ENCODE assay signal across 17 cellular contexts in genomic region chr22:18935889-18936529, GRCh38. TPM values are rescaled to one million over a fixed set of nuclear protein-coding genes. Genes with fewer than 3 reads are reported as not detected.
DNase-seq lines count a peak whose midpoint lies in the region; ATAC-seq, FAIRE-seq and TF ChIP-seq lines count a peak whose summit lies in the region.
"Had no signal": no experiment of that assay in that cellular context is flagged by ENCODE, and none has a peak within 500 bp of the region (broad histone marks: within the 10 kb centered on the region; RNA-seq: fewer than 3 reads in every experiment).

PRODH (minus strand) TSS chr22:18936293; CDS start chr22:18936287, 6 bp downstream.

- H2BK12ac ChIP-seq in H9 (ENCODE audit: insufficient read length, low read depth, low read length): no peak within 1 kb of the TSS

- no peak within 1 kb of the TSS for H3K4me3 Mint-ChIP-seq in H9
- H3K4me3 Mint-ChIP-seq in activated T-helper 17 cell treated with anti-CD3 and anti-CD28 coated beads, Interleukin-2, amount 50 U/mL, for 72 hours: no peak within 1 kb of the TSS
- H3K4me3 Mint-ChIP-seq in stimulated activated effector memory CD8-positive, alpha-beta T cell treated with anti-CD3 and anti-CD28 coated beads, Interleukin-12 subunit alpha, Interleukin-12 subunit beta, amount 100 ng/mL, for 72 hours: no peak within 1 kb of the TSS
- H3K4me3 Mint-ChIP-seq in activated CD4-positive, alpha-beta T cell treated with anti-CD3 and anti-CD28 coated beads, Interleukin-2, amount 10 ng/mL, durations not matched to agents 24 days and 14 days: no peak within 1 kb of the TSS
- H3K4me3 Mint-ChIP-seq: activated CD4-positive, alpha-beta T cell treated with anti-CD3 and anti-CD28 coated beads, Interleukin-2, amount 10 ng/mL, durations not matched to agents 7 days and 5 days; activated T-cell treated with anti-CD3 and anti-CD28 coated beads, Interleukin-2, amount 50 U/mL, for 4 hours; natural killer cell had no signal

- no peak within 1 kb of the TSS for H4K8ac ChIP-seq in H9 (replicated peaks; ENCODE audit: insufficient read length, low read depth, low read length)

- no peaks in the 10 kb centered on the region for H3K9me2 ChIP-seq in hepatocyte (replicated peaks; ENCODE audit: insufficient read depth)

- no peak for FAIRE-seq in HTR-8/SVneo (lab: Jason Lieb, UNC)
- FAIRE-seq: H54 had no signal

- H2AK5ac ChIP-seq in H9 (ENCODE audit: insufficient read length, low read length): no peak within 1 kb of the TSS

- no peak within 1 kb of the TSS for H3K23ac ChIP-seq in H9 (ENCODE audit: insufficient read length, low read depth, low read length)

- H3K27ac Mint-ChIP-seq in H9: no peak within 1 kb of the TSS
- H3K27ac Mint-ChIP-seq in activated T-helper 17 cell treated with anti-CD3 and anti-CD28 coated beads, Interleukin-2, amount 50 U/mL, for 72 hours: no peak within 1 kb of the TSS
- no peak within 1 kb of the TSS for H3K27ac Mint-ChIP-seq in stimulated activated effector memory CD8-positive, alpha-beta T cell treated with anti-CD3 and anti-CD28 coated beads, Interleukin-12 subunit alpha, Interleukin-12 subunit beta, amount 100 ng/mL, for 72 hours
- no peak within 1 kb of the TSS for H3K27ac Mint-ChIP-seq in activated CD4-positive, alpha-beta T cell treated with anti-CD3 and anti-CD28 coated beads, Interleukin-2, amount 10 ng/mL, durations not matched to agents 24 days and 14 days
- H3K27ac Mint-ChIP-seq: activated CD4-positive, alpha-beta T cell treated with anti-CD3 and anti-CD28 coated beads, Interleukin-2, amount 10 ng/mL, durations not matched to agents 7 days and 5 days; natural killer cell; progenitor cell of endocrine pancreas had no signal

- H3T11ph ChIP-seq in H9 (ENCODE audit: low read length): no peak within 1 kb of the TSS

- no peaks in the 10 kb centered on the region for H3K79me2 ChIP-seq in H9 (ENCODE audit: insufficient read depth, low read length)
- no peaks in the 10 kb centered on the region for H3K79me2 ChIP-seq in hepatocyte

- H4K5ac ChIP-seq in H9 (ENCODE audit: insufficient read length, low read depth, low read length): no peak within 1 kb of the TSS

- no peak for DNase-seq in H9
- DNase-seq in hepatocyte (ENCODE audit: low spot score): no peak
- DNase-seq in stimulated activated effector memory CD8-positive, alpha-beta T cell treated with anti-CD3 and anti-CD28 coated beads, Interleukin-12 subunit alpha, Interleukin-12 subunit beta, amount 100 ng/mL, for 72 hours (ENCODE audit: low spot score in 2 of 2): no peak
- no peak for DNase-seq in activated CD4-positive, alpha-beta T cell treated with anti-CD3 and anti-CD28 coated beads, Interleukin-2, amount 10 ng/mL, durations not matched to agents 24 days and 14 days
- DNase-seq in HTR-8/SVneo (ENCODE audit: insufficient read length, low spot score): no peak
- no peak for DNase-seq in T-helper 9 cell
- DNase-seq: activated CD4-positive, alpha-beta T cell treated with anti-CD3 and anti-CD28 coated beads, Interleukin-2, amount 10 ng/mL, durations not matched to agents 7 days and 5 days; activated T-cell treated with anti-CD3 and anti-CD28 coated beads, Interleukin-2, amount 50 U/mL, for 4 hours; AML-193; caudate nucleus; effector memory CD4-positive, alpha-beta T cell; mammary epithelial cell; natural killer cell; stomach had no signal

- no peak within 1 kb of the TSS for H3K4ac ChIP-seq in H9 (ENCODE audit: low read depth, low read length)

- H4K20me1 ChIP-seq in H9 (ENCODE audit: control insufficient read depth, insufficient read depth, insufficient read length): no peaks in the 10 kb centered on the region
- H4K20me1 ChIP-seq in hepatocyte (ENCODE audit: insufficient read depth, poor library complexity, severe bottlenecking): no peaks in the 10 kb centered on the region

- no peak within 1 kb of the TSS for H2BK5ac ChIP-seq in H9 (ENCODE audit: insufficient read length, low read length)

- no peaks in the 10 kb centered on the region for H3K27me3 ChIP-seq in H9 (ENCODE audit: insufficient read depth, low read length)
- H3K27me3 ChIP-seq in hepatocyte: no peaks in the 10 kb centered on the region
- H3K27me3 ChIP-seq: stomach had no signal

- H3K18ac ChIP-seq in H9 (ENCODE audit: insufficient read length, low read depth, low read length): no peak within 1 kb of the TSS

- no peak within 1 kb of the TSS for H3K4me3 ChIP-seq in hepatocyte
- H3K4me3 ChIP-seq: stomach had no signal

- peak; percentile 52 for ATAC-seq in activated T-helper 17 cell treated with anti-CD3 and anti-CD28 coated beads, Interleukin-2, amount 50 U/mL, for 72 hours (replicated peaks)
- peak; percentile 66 for ATAC-seq in stimulated activated effector memory CD8-positive, alpha-beta T cell treated with anti-CD3 and anti-CD28 coated beads, Interleukin-12 subunit alpha, Interleukin-12 subunit beta, amount 100 ng/mL, for 72 hours
- ATAC-seq: natural killer cell had no signal

- no peaks in the 10 kb centered on the region for H3K36me3 Mint-ChIP-seq in H9 (ENCODE audit: insufficient read depth in 1 of 3, low read depth in 3 of 3)
- H3K36me3 Mint-ChIP-seq in activated T-helper 17 cell treated with anti-CD3 and anti-CD28 coated beads, Interleukin-2, amount 50 U/mL, for 72 hours (ENCODE audit: low read depth): no peaks in the 10 kb centered on the region
- no peaks in the 10 kb centered on the region for H3K36me3 Mint-ChIP-seq in stimulated activated effector memory CD8-positive, alpha-beta T cell treated with anti-CD3 and anti-CD28 coated beads, Interleukin-12 subunit alpha, Interleukin-12 subunit beta, amount 100 ng/mL, for 72 hours
- no peaks in the 10 kb centered on the region for H3K36me3 Mint-ChIP-seq in activated CD4-positive, alpha-beta T cell treated with anti-CD3 and anti-CD28 coated beads, Interleukin-2, amount 10 ng/mL, durations not matched to agents 24 days and 14 days (ENCODE audit: low read depth)
- H3K36me3 Mint-ChIP-seq: natural killer cell had no signal

- H3K14ac ChIP-seq in H9 (ENCODE audit: insufficient read depth, low read length): no peak within 1 kb of the TSS

- no peaks in the 10 kb centered on the region for H3K36me3 ChIP-seq in hepatocyte (replicated peaks; ENCODE audit: insufficient read depth, low read depth)
- H3K36me3 ChIP-seq: stomach had no signal

- H3K4me1 ChIP-seq in H9 (ENCODE audit: insufficient read depth, low read length) (no peaks in the 10 kb centered on the region), hepatocyte (ENCODE audit: insufficient read depth) (no peaks in the 10 kb centered on the region)
- H3K4me1 ChIP-seq: stomach had no signal

- no peaks in the 10 kb centered on the region for H3K23me2 ChIP-seq in H9 (ENCODE audit: insufficient read length, low read depth, low read length, poor library complexity, severe bottlenecking)

- H3K27ac ChIP-seq in H9 (ENCODE audit: insufficient read length, low read depth, low read length): no peak within 1 kb of the TSS
- H3K27ac ChIP-seq in hepatocyte: no peak within 1 kb of the TSS
- H3K27ac ChIP-seq: stomach had no signal

- no peak within 1 kb of the TSS for H2BK120ac ChIP-seq in H9 (ENCODE audit: low read depth, low read length, poor library complexity, severe bottlenecking)

- H2BK15ac ChIP-seq in H9 (ENCODE audit: low read depth, low read length): no peak within 1 kb of the TSS

- no peaks in the 10 kb centered on the region for H3K79me1 ChIP-seq in H9 (ENCODE audit: insufficient read depth, low read depth, low read length, poor library complexity, severe bottlenecking)

- H3K4me1 Mint-ChIP-seq in H9: no peaks in the 10 kb centered on the region
- H3K4me1 Mint-ChIP-seq in activated T-helper 17 cell treated with anti-CD3 and anti-CD28 coated beads, Interleukin-2, amount 50 U/mL, for 72 hours: no peaks in the 10 kb centered on the region
- no peaks in the 10 kb centered on the region for H3K4me1 Mint-ChIP-seq in stimulated activated effector memory CD8-positive, alpha-beta T cell treated with anti-CD3 and anti-CD28 coated beads, Interleukin-12 subunit alpha, Interleukin-12 subunit beta, amount 100 ng/mL, for 72 hours
- H3K4me1 Mint-ChIP-seq in activated CD4-positive, alpha-beta T cell treated with anti-CD3 and anti-CD28 coated beads, Interleukin-2, amount 10 ng/mL, durations not matched to agents 24 days and 14 days: no peaks in the 10 kb centered on the region
- H3K4me1 Mint-ChIP-seq: activated CD4-positive, alpha-beta T cell treated with anti-CD3 and anti-CD28 coated beads, Interleukin-2, amount 10 ng/mL, durations not matched to agents 7 days and 5 days; natural killer cell had no signal

- no peak within 1 kb of the TSS for H2BK20ac ChIP-seq in H9 (ENCODE audit: low read depth, low read length, poor library complexity, severe bottlenecking)

- H3K9me3 ChIP-seq in H9 (ENCODE audit: control insufficient read depth, low read depth, low read length) (no peaks in the 10 kb centered on the region), hepatocyte (ENCODE audit: low read depth) (no peaks in the 10 kb centered on the region)
- H3K9me3 ChIP-seq: stomach had no signal

- H2AFZ ChIP-seq in H9 (ENCODE audit: low read length) (no peak within 1 kb of the TSS), hepatocyte (no peak within 1 kb of the TSS)

- H3K56ac ChIP-seq in H9 (ENCODE audit: insufficient read length, low read depth, low read length): no peak within 1 kb of the TSS

- no CpG with 5 or more reads among the region's 67 CpGs for WGBS in H9 (ENCODE audit: extremely low coverage, insufficient read length, low lambda C conversion rate)
- WGBS in hepatocyte (ENCODE audit: low lambda C conversion rate, missing lambda C conversion rate): no CpG with 5 or more reads among the region's 67 CpGs

- TF ChIP-seq CTCF in H9 (conservative IDR thresholded peaks at IDR 0.05) (no peak), hepatocyte (IDR thresholded peaks at IDR 0.05; ENCODE audit: poor library complexity) (no peak)

- H3K4me2 ChIP-seq in H9 (ENCODE audit: insufficient read depth, insufficient read length, low read length) (no peak within 1 kb of the TSS), hepatocyte (no peak within 1 kb of the TSS)

- no peaks in the 10 kb centered on the region for H3K9me3 Mint-ChIP-seq in H9
- no peaks in the 10 kb centered on the region for H3K9me3 Mint-ChIP-seq in activated T-helper 17 cell treated with anti-CD3 and anti-CD28 coated beads, Interleukin-2, amount 50 U/mL, for 72 hours
- no peaks in the 10 kb centered on the region for H3K9me3 Mint-ChIP-seq in stimulated activated effector memory CD8-positive, alpha-beta T cell treated with anti-CD3 and anti-CD28 coated beads, Interleukin-12 subunit alpha, Interleukin-12 subunit beta, amount 100 ng/mL, for 72 hours
- no peaks in the 10 kb centered on the region for H3K9me3 Mint-ChIP-seq in activated CD4-positive, alpha-beta T cell treated with anti-CD3 and anti-CD28 coated beads, Interleukin-2, amount 10 ng/mL, durations not matched to agents 24 days and 14 days
- H3K9me3 Mint-ChIP-seq: activated CD4-positive, alpha-beta T cell treated with anti-CD3 and anti-CD28 coated beads, Interleukin-2, amount 10 ng/mL, durations not matched to agents 7 days and 5 days; activated T-cell treated with anti-CD3 and anti-CD28 coated beads, Interleukin-2, amount 50 U/mL, for 4 hours; natural killer cell had no signal

- H3K9ac ChIP-seq in H9 (ENCODE audit: extremely low read depth, insufficient read length, low read length): no peak within 1 kb of the TSS

- intact Hi-C loops in activated CD4-positive, alpha-beta T cell treated with anti-CD3 and anti-CD28 coated beads, Interleukin-2, amount 10 ng/mL, durations not matched to agents 24 days and 14 days (cut with micrococcal nuclease): no loop called here

- no peak within 1 kb of the TSS for H4K91ac ChIP-seq in H9 (ENCODE audit: insufficient read length, low read depth, low read length)

- H3K27me3 Mint-ChIP-seq in H9 (ENCODE audit: low read depth): no peaks in the 10 kb centered on the region
- no peaks in the 10 kb centered on the region for H3K27me3 Mint-ChIP-seq in activated T-helper 17 cell treated with anti-CD3 and anti-CD28 coated beads, Interleukin-2, amount 50 U/mL, for 72 hours
- no peaks in the 10 kb centered on the region for H3K27me3 Mint-ChIP-seq in activated CD4-positive, alpha-beta T cell treated with anti-CD3 and anti-CD28 coated beads, Interleukin-2, amount 10 ng/mL, durations not matched to agents 24 days and 14 days
- H3K27me3 Mint-ChIP-seq: activated CD4-positive, alpha-beta T cell treated with anti-CD3 and anti-CD28 coated beads, Interleukin-2, amount 10 ng/mL, durations not matched to agents 7 days and 5 days; progenitor cell of endocrine pancreas had no signal

RNA-seq across cellular contexts. Expression of gene PRODH, which starts in this region (rescaled TPM):
- total RNA-seq in H9 (2021): 51.2 and 54.3 TPM in 2 replicates
- total RNA-seq in activated T-helper 17 cell treated with anti-CD3 and anti-CD28 coated beads, Interleukin-2, amount 50 U/mL, for 72 hours: 1 to 10 TPM in 1 of 2 donors, not detected in 1; 1.1 TPM
- 27.2 and 27.9 TPM in 2 replicates for total RNA-seq in hepatocyte
- 26.4 and 27.9 TPM in 2 replicates for polyA plus RNA-seq in hepatocyte
- 0.83 and 0.98 TPM in 2 replicates for total RNA-seq in activated CD4-positive, alpha-beta T cell treated with anti-CD3 and anti-CD28 coated beads, Interleukin-2, amount 10 ng/mL, durations not matched to agents 24 days and 14 days
- total RNA-seq: natural killer cell had no signal

Comparison
In these comparisons a context has a peak if more than half of its experiments do, and no peak if none do; other contexts are left out.
1. RNA of gene PRODH (total RNA-seq): 51.2 to 54.3 TPM in H9 and 27.2 to 27.9 TPM in hepatocyte; 1.1 TPM in activated T-helper 17 cell treated with anti-CD3 and anti-CD28 coated beads, Interleukin-2, amount 50 U/mL, for 72 hours and 0.83 to 0.98 TPM in activated CD4-positive, alpha-beta T cell treated with anti-CD3 and anti-CD28 coated beads, Interleukin-2, amount 10 ng/mL, durations not matched to agents 24 days and 14 days; every median in the first group is over 10 times any median in the second.